In the genomic region with DNA sequence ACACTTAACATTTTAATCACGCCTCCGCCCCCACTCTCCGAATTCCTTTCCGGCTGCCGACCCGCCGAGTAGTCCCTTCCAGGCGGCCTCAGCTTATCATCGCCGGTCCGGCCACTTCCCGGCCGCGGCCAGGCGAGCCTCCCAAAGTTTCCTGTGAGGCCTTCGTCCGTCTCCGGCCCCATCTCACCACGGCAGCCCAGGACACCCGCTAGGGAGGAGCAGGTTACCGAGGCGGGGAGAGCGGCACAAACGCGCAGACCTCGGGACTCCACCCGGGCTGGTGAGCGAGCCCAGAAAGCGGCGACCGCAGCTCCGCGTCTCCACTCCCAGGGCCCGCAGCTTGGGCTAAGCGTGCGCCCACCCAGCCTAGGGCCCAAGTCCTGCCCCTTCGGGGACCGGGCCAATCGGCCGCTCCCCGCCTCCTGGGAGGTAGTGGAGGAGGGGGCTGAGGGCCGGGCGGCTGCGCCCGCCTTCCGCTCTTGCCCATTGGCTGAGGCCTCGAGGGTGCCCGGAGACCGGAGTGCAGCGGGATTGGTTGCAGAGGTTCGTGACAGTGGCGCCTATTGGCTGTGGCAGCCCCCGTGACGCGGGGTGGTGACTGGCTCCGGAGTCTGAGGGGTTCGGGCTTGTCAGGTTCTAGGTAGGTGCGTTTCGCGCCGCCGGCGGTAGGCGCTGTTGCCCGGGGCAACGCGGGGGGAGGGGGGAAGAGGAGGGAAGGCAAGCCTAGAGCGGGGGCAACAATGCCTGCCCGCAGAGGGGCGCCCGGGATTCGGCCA, we compare ENCODE assay signal across 1 cellular context.
A peak's percentile ranks its signal among the peaks of the same experiment; 100 is the strongest.
TF ChIP-seq lines count a peak whose summit lies in the region.

No MANE protein-coding gene starts in this region.

TF ChIP-seq in K562, 482 proteins besides CTCF, POLR2A, EP300 and RAD21 (continued from another document and continues in another):
- TF ChIP-seq GATAD2A (IDR thresholded peaks at IDR 0.05) (no peak), SMC3 (conservative IDR thresholded peaks at IDR 0.05; ENCODE audit: insufficient read depth, low read depth, low read length) (no peak), ZNF780A (CRISPR knock-in tag; IDR thresholded peaks at IDR 0.05) (no peak), IFI16 (CRISPR knock-in tag; IDR thresholded peaks at IDR 0.05) (no peak), ZNF407 (IDR thresholded peaks at IDR 0.05; ENCODE audit: low read depth) (no peak), TSHZ1 (CRISPR knock-in tag; IDR thresholded peaks at IDR 0.05) (no peak), ZNF263 (CRISPR knock-in tag; IDR thresholded peaks at IDR 0.05; ENCODE audit: borderline replicate concordance) (no peak), TOE1 (IDR thresholded peaks at IDR 0.05; ENCODE audit: borderline replicate concordance) (no peak), TOE1 (CRISPR knock-in tag; IDR thresholded peaks at IDR 0.05; ENCODE audit: borderline replicate concordance, low read depth) (peak; percentile 50; the same call in 1 of the 2 replicates), GTF2F1 (IDR thresholded peaks at IDR 0.05; ENCODE audit: low read depth, low read length) (peak; percentile 62; the same call in 1 of the 2 replicates), ZNF232 (CRISPR knock-in tag; IDR thresholded peaks at IDR 0.05) (0 out of 2 replicates have a peak, but pooled peaks have one; percentile 76), MTA3 (IDR thresholded peaks at IDR 0.05; ENCODE audit: borderline replicate concordance) (peak; percentile 83; the same call in 1 of the 2 replicates), BCLAF1 (IDR thresholded peaks at IDR 0.05; ENCODE audit: borderline replicate concordance in 1 of 2, control insufficient read depth in 1 of 2, low read depth in 2 of 2, low read length in 1 of 2) (no peak), WHSC1 (IDR thresholded peaks at IDR 0.05; ENCODE audit: low read length) (no peak), ZNF778 (CRISPR knock-in tag; IDR thresholded peaks at IDR 0.05) (no peak), IRF2 (CRISPR knock-in tag; IDR thresholded peaks at IDR 0.05) (no peak), ELF4 (CRISPR knock-in tag; IDR thresholded peaks at IDR 0.05) (0 out of 2 replicates have a peak, but pooled peaks have one; percentile 6), ZNF79 (CRISPR knock-in tag; IDR thresholded peaks at IDR 0.05; ENCODE audit: low read depth) (no peak), JUND (IDR thresholded peaks at IDR 0.05; ENCODE audit: borderline replicate concordance, low read depth, low read length) (peak; percentile 51), JUND (tag; IDR thresholded peaks at IDR 0.05; ENCODE audit: borderline replicate concordance, low read depth, low read length) (no peak; the same call in 2 of the 3 replicates), CREB1 (IDR thresholded peaks at IDR 0.05) (peak; percentile 75), CREB1 (CRISPR knock-in tag; IDR thresholded peaks at IDR 0.05) (peak; percentile 76; the same call in 1 of the 2 replicates), UBTF (IDR thresholded peaks at IDR 0.05; ENCODE audit: borderline replicate concordance in 1 of 2, low read depth in 2 of 2, low read length in 2 of 2) (peak; percentile 96 to 98), ARID2 (IDR thresholded peaks at IDR 0.05) (no peak), DIDO1 (tag; IDR thresholded peaks at IDR 0.05; ENCODE audit: low read depth) (0 out of 2 replicates have a peak, but pooled peaks have one; percentile 27), KAT8 (IDR thresholded peaks at IDR 0.05; ENCODE audit: low read depth) (no peak), BCL6 (CRISPR knock-in tag; IDR thresholded peaks at IDR 0.05) (no peak), TAF7 (tag; IDR thresholded peaks at IDR 0.05) (peak; percentile 89), ARHGAP35 (IDR thresholded peaks at IDR 0.05; ENCODE audit: partially characterized antibody) (no peak), ZNF121 (CRISPR knock-in tag; conservative IDR thresholded peaks at IDR 0.05) (0 out of 2 replicates have a peak, but pooled peaks have one; percentile 25), SNRNP70 (optimal IDR thresholded peaks at IDR 0.05; ENCODE audit: low read depth, low read length) (no peak), SMARCE1 (IDR thresholded peaks at IDR 0.05) (peak; percentile 41), CBFB (CRISPR knock-in tag; IDR thresholded peaks at IDR 0.05) (no peak), ZNF280A (IDR thresholded peaks at IDR 0.05; ENCODE audit: low read depth, partially characterized antibody) (no peak), ID3 (CRISPR knock-in tag; IDR thresholded peaks at IDR 0.05) (no peak), ID3 (tag; IDR thresholded peaks at IDR 0.05) (no peak)
- TF ChIP-seq, protein P1, sequence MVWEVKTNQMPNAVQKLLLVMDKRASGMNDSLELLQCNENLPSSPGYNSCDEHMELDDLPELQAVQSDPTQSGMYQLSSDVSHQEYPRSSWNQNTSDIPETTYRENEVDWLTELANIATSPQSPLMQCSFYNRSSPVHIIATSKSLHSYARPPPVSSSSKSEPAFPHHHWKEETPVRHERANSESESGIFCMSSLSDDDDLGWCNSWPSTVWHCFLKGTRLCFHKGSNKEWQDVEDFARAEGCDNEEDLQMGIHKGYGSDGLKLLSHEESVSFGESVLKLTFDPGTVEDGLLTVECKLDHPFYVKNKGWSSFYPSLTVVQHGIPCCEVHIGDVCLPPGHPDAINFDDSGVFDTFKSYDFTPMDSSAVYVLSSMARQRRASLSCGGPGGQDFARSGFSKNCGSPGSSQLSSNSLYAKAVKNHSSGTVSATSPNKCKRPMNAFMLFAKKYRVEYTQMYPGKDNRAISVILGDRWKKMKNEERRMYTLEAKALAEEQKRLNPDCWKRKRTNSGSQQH (CRISPR knock-in tag; IDR thresholded peaks at IDR 0.05), result no peak; the same call in 1 of the 2 replicates
